Comparison of ENCODE assay signal across 33 cellular contexts in the genomic region with DNA sequence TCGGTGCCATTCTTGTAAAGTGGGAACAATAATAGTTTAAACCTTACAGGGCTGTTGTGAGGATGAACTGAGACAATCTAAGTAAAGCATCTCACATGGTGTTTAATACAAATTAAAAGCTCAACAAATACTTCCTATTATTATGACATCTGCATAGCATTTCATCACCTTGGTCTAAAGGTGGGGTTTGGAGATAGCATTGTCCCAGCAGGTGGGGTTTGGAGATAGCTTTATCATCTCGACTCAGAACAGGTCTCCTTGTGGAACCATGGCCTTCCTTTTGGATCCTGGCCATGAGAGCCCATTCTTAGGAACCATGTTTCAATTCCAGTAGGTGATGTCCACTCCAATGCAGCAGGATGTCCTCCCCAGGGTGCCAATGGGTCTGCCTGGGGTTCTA. TPM values are rescaled to one million over a fixed set of nuclear protein-coding genes. Genes with fewer than 3 reads are reported as not detected.
"Had no signal": no experiment of that assay in that cellular context is flagged by ENCODE, and none has a peak within 500 bp of the region (broad histone marks: within the 10 kb centered on the region; RNA-seq: fewer than 3 reads in every experiment).

No MANE protein-coding gene starts in this region.

- H3K36me3 ChIP-seq: stomach, suprapubic skin, thoracic aorta, thyroid gland, tibial artery, tibial nerve, transverse colon, upper lobe of left lung, upper lobe of right lung, vagina had no signal

- H3K9me3 Mint-ChIP-seq: stimulated activated effector memory CD8-positive, alpha-beta T cell treated with anti-CD3 and anti-CD28 coated beads, Interleukin-12 subunit alpha, Interleukin-12 subunit beta, amount 100 ng/mL, for 72 hours; stimulated activated memory B cell treated with anti-CD40 and anti-IgM and Interleukin-4, amounts not matched to agents 10 μg/mL and 1 μg/mL and 100 μg/mL, for 72 hours; stimulated activated naive B cell treated with anti-CD40 and anti-IgM and Interleukin-4, amounts not matched to agents 10 μg/mL and 1 μg/mL and 100 μg/mL, for 72 hours; stimulated activated naive CD8-positive, alpha-beta T cell treated with anti-CD3 and anti-CD28 coated beads, Interleukin-15, Interleukin-2, amounts not matched to agents 100 ng/mL and 50 ng/mL, for 24 hours; type B pancreatic cell had no signal

- H3K27me3 ChIP-seq: stomach, testis, thyroid gland, tibial artery, tibial nerve, transverse colon, upper lobe of left lung, upper lobe of right lung, uterus, vagina had no signal

- H3K27ac ChIP-seq: stomach, suprapubic skin, testis, thoracic aorta, thyroid gland, tibial artery, tibial nerve, transverse colon, upper lobe of left lung, upper lobe of right lung, uterus, vagina had no signal

- H3K4me1 Mint-ChIP-seq: stimulated activated effector memory CD8-positive, alpha-beta T cell treated with anti-CD3 and anti-CD28 coated beads, Interleukin-12 subunit alpha, Interleukin-12 subunit beta, amount 100 ng/mL, for 72 hours; stimulated activated memory B cell treated with anti-CD40 and anti-IgM and Interleukin-4, amounts not matched to agents 10 μg/mL and 1 μg/mL and 100 μg/mL, for 72 hours; stimulated activated naive B cell treated with anti-CD40 and anti-IgM and Interleukin-4, amounts not matched to agents 10 μg/mL and 1 μg/mL and 100 μg/mL, for 72 hours; stimulated activated naive CD8-positive, alpha-beta T cell treated with anti-CD3 and anti-CD28 coated beads, Interleukin-15, amount 100 ng/mL, for 72 hours had no signal

- FAIRE-seq: urothelium cell line had no signal

- H3K4me3 ChIP-seq: stomach, suprapubic skin, testis, thoracic aorta, thyroid gland, tibial artery, tibial nerve, transverse colon, upper lobe of left lung, upper lobe of right lung, uterus, vagina had no signal

- H3K27ac Mint-ChIP-seq: stimulated activated effector memory CD8-positive, alpha-beta T cell treated with anti-CD3 and anti-CD28 coated beads, Interleukin-12 subunit alpha, Interleukin-12 subunit beta, amount 100 ng/mL, for 72 hours; stimulated activated memory B cell treated with anti-CD40 and anti-IgM and Interleukin-4, amounts not matched to agents 10 μg/mL and 1 μg/mL and 100 μg/mL, for 72 hours; stimulated activated naive B cell treated with anti-CD40 and anti-IgM and Interleukin-4, amounts not matched to agents 10 μg/mL and 1 μg/mL and 100 μg/mL, for 72 hours; stimulated activated naive CD8-positive, alpha-beta T cell treated with anti-CD3 and anti-CD28 coated beads, Interleukin-15, amount 100 ng/mL, for 72 hours; stimulated activated naive CD8-positive, alpha-beta T cell treated with anti-CD3 and anti-CD28 coated beads, Interleukin-15, Interleukin-2, amounts not matched to agents 100 ng/mL and 50 ng/mL, for 24 hours; type B pancreatic cell had no signal

- DNase-seq: stimulated activated CD4-positive, alpha-beta T cell treated with anti-CD3 and anti-CD28 coated beads, Interleukin-2, amount 100 ng/mL, for 48 hours; stimulated activated CD4-positive, alpha-beta T cell treated with anti-CD3 and anti-CD28 coated beads, Interleukin-4, amount 100 ng/mL, for 1 hour; stimulated activated CD4-positive, alpha-beta T cell treated with anti-CD3 and anti-CD28 coated beads, Interleukin-4, amount 100 ng/mL, for 24 hours; stimulated activated CD4-positive, alpha-beta T cell treated with anti-CD3 and anti-CD28 coated beads, Interleukin-4, amount 100 ng/mL, for 4 hours; stimulated activated CD8-positive, alpha-beta memory T cell treated with anti-CD3 and anti-CD28 coated beads, Interleukin-4, amount 100 ng/mL, for 48 hours; stimulated activated naive B cell treated with anti-CD40 and anti-IgM and Interleukin-4, amounts not matched to agents 10 μg/mL and 1 μg/mL and 100 μg/mL, for 72 hours; stimulated activated naive CD4-positive, alpha-beta T cell; stimulated activated naive CD4-positive, alpha-beta T cell treated with Interleukin-2 at 50 U/mL for 16 hours; stimulated activated naive CD8-positive, alpha-beta T cell treated with anti-CD3 and anti-CD28 coated beads, Interleukin-15, amount 100 ng/mL, for 72 hours; stimulated activated naive CD8-positive, alpha-beta T cell treated with anti-CD3 and anti-CD28 coated beads, Interleukin-15, Interleukin-2, amounts not matched to agents 100 U/mL and 50 U/mL, for 24 hours; stomach; substantia nigra; testis; thyroid gland; tibial artery; transverse colon; trophoblast cell; upper lobe of left lung; upper lobe of right lung; uterus had no signal

- H3K36me3 Mint-ChIP-seq: stimulated activated effector memory CD8-positive, alpha-beta T cell treated with anti-CD3 and anti-CD28 coated beads, Interleukin-12 subunit alpha, Interleukin-12 subunit beta, amount 100 ng/mL, for 72 hours; stimulated activated memory B cell treated with anti-CD40 and anti-IgM and Interleukin-4, amounts not matched to agents 10 μg/mL and 1 μg/mL and 100 μg/mL, for 72 hours; stimulated activated naive B cell treated with anti-CD40 and anti-IgM and Interleukin-4, amounts not matched to agents 10 μg/mL and 1 μg/mL and 100 μg/mL, for 72 hours; type B pancreatic cell had no signal

- H3K4me3 Mint-ChIP-seq: stimulated activated effector memory CD8-positive, alpha-beta T cell treated with anti-CD3 and anti-CD28 coated beads, Interleukin-12 subunit alpha, Interleukin-12 subunit beta, amount 100 ng/mL, for 72 hours; stimulated activated memory B cell treated with anti-CD40 and anti-IgM and Interleukin-4, amounts not matched to agents 10 μg/mL and 1 μg/mL and 100 μg/mL, for 72 hours; stimulated activated naive B cell treated with anti-CD40 and anti-IgM and Interleukin-4, amounts not matched to agents 10 μg/mL and 1 μg/mL and 100 μg/mL, for 72 hours; stimulated activated naive CD8-positive, alpha-beta T cell treated with anti-CD3 and anti-CD28 coated beads, Interleukin-15, amount 100 ng/mL, for 72 hours; stimulated activated naive CD8-positive, alpha-beta T cell treated with anti-CD3 and anti-CD28 coated beads, Interleukin-15, Interleukin-2, amounts not matched to agents 100 ng/mL and 50 ng/mL, for 24 hours; type B pancreatic cell had no signal

- H3K4me1 ChIP-seq: stomach, suprapubic skin, testis, thyroid gland, tibial artery, tibial nerve, transverse colon, upper lobe of left lung, upper lobe of right lung, uterus, vagina had no signal

- ATAC-seq: stimulated activated effector memory CD8-positive, alpha-beta T cell treated with anti-CD3 and anti-CD28 coated beads, Interleukin-12 subunit alpha, Interleukin-12 subunit beta, amount 100 ng/mL, for 72 hours; stimulated activated memory B cell treated with anti-CD40 and anti-IgM and Interleukin-4, amounts not matched to agents 10 μg/mL and 1 μg/mL and 100 μg/mL, for 72 hours; stimulated activated naive B cell treated with anti-CD40 and anti-IgM and Interleukin-4, amounts not matched to agents 10 μg/mL and 1 μg/mL and 100 μg/mL, for 72 hours; stimulated activated naive CD8-positive, alpha-beta T cell treated with anti-CD3 and anti-CD28 coated beads, Interleukin-15, amount 100 ng/mL, for 72 hours; stimulated activated naive CD8-positive, alpha-beta T cell treated with anti-CD3 and anti-CD28 coated beads, Interleukin-15, Interleukin-2, amounts not matched to agents 100 U/mL and 50 U/mL, for 24 hours; upper lobe of right lung had no signal

- H3K9me3 ChIP-seq: stomach, suprapubic skin, testis, thoracic aorta, thyroid gland, tibial artery, tibial nerve, transverse colon, upper lobe of left lung, upper lobe of right lung, uterus, vagina had no signal

RNA-seq across cellular contexts. Expression of a gene that starts 20.6 kb away (rescaled TPM):
- total RNA-seq: stomach, subcutaneous adipose tissue, suprapubic skin, temporal lobe, thoracic aorta, thyroid gland, tibial nerve, transverse colon, upper lobe of right lung, ureter, urinary bladder, uterus, vagina had no signal
